In genomic region chr12:116892318-116892717, GRCh38 we compare ENCODE assay signal across 15 cellular contexts. TPM values are rescaled to one million over a fixed set of nuclear protein-coding genes. Genes with fewer than 3 reads are reported as not detected.
DNase-seq lines count a peak whose midpoint lies in the region; ATAC-seq and TF ChIP-seq lines count a peak whose summit lies in the region.
"Had no signal": no experiment of that assay in that cellular context is flagged by ENCODE, and none has a peak within 500 bp of the region (broad histone marks: within the 10 kb centered on the region; RNA-seq: fewer than 3 reads in every experiment).

No MANE protein-coding gene starts in this region.

- intact Hi-C loops in vagina (cut with DNase I) = no loop called here

- ATAC-seq in HG03280 (IDR thresholded peaks at IDR 0.05; ENCODE audit: unreplicated experiment) = no peak

- H3K27ac ChIP-seq in vagina = no peak overlapping the region
- H3K27ac ChIP-seq: neutrophil, SJCRH30, spleen, testis had no signal

- TF ChIP-seq CTCF in vagina (IDR thresholded peaks at IDR 0.05) = no peak

- H3K4me1 ChIP-seq in vagina = no peaks in the 10 kb centered on the region
- H3K4me1 ChIP-seq: SJCRH30, testis had no signal

- TF ChIP-seq POLR2A in vagina (IDR thresholded peaks at IDR 0.05) = no peak

- no peaks in the 10 kb centered on the region for H3K27me3 ChIP-seq in vagina
- H3K27me3 ChIP-seq: SJCRH30, testis had no signal

- H3K4me3 ChIP-seq in vagina = no peak overlapping the region
- H3K4me3 ChIP-seq: SJCRH30, spleen, testis had no signal

- H3K9me3 ChIP-seq in vagina = no peaks in the 10 kb centered on the region
- H3K9me3 ChIP-seq: neutrophil, SJCRH30, testis had no signal

- no peaks in the 10 kb centered on the region for H3K36me3 ChIP-seq in vagina
- H3K36me3 ChIP-seq: neutrophil, SJCRH30, spleen had no signal

- DNase-seq in NCI-H2171 treated with DMSO at 0.1 percent for 48 hours (lab: John Stamatoyannopoulos, UW) (peak; percentile 17), NCI-H2171 (lab: John Stamatoyannopoulos, UW) (no peak), HT-29 (ENCODE audit: low spot score) (peak; percentile 33), RKO (ENCODE audit: low spot score) (peak; percentile 56), kidney tubule cell (ENCODE audit: low spot score) (peak; percentile 17), vagina (ENCODE audit: extremely low spot score in 2 of 2) (no peak), AML-193 (lab: John Stamatoyannopoulos, UW) (no peak)
- DNase-seq: activated CD4-positive, CD25-positive, alpha-beta regulatory T cell treated with anti-CD3 and anti-CD28 coated beads, Interleukin-2, amount 50 U/mL, for 72 hours; DMS79 treated with DMSO at 0.1 percent for 48 hours; SJCRH30; spleen; testis had no signal

RNA-seq across cellular contexts. Expression of gene HRK, which starts 11.1 kb away (rescaled TPM):
- total RNA-seq in HT-29 (2014; rRNA removed; shearing (Covaris generic)) = not detected in 2 replicates
- total RNA-seq in vagina = not detected
- total RNA-seq: activated T-helper 2 cell treated with anti-CD3 and anti-CD28 coated beads, Interferon-gamma antibody, Interleukin-2, Interleukin-4, amounts not matched to agents 10 μg/mL and 5 μg/mL and 100 μg/mL, durations not matched to agents 14 hours and 24 hours and 36 hours had no signal

RNA-seq across cellular contexts. Expression of gene FBXW8, which starts 18.4 kb away (rescaled TPM):
- 10.0 and 13.1 TPM in 2 replicates for total RNA-seq in HT-29 (2014; rRNA removed; shearing (Covaris generic))
- 13.8 TPM for total RNA-seq in vagina

Comparison
In these comparisons a context has a peak if more than half of its experiments do, and no peak if none do; other contexts are left out.
1. DNase-seq: peak in NCI-H2171 treated with DMSO at 0.1 percent for 48 hours (single experiment), HT-29 (single experiment), RKO (single experiment) and kidney tubule cell (single experiment); none in NCI-H2171 (single experiment), vagina (0 of 2) and AML-193 (0 of 2).